9 cellular contexts compared by ENCODE assay signal in genomic region chr4:24988776-24989175, GRCh38. TPM values are rescaled to one million over a fixed set of nuclear protein-coding genes. Genes with fewer than 3 reads are reported as not detected.
DNase-seq lines count a peak whose midpoint lies in the region; ATAC-seq and TF ChIP-seq lines count a peak whose summit lies in the region.
"Had no signal": no experiment of that assay in that cellular context is flagged by ENCODE, and none has a peak within 500 bp of the region (broad histone marks: within the 10 kb centered on the region; RNA-seq: fewer than 3 reads in every experiment).

No MANE protein-coding gene starts in this region.

- H3K36me3 ChIP-seq in Panc1 (ENCODE audit: control insufficient read depth, insufficient read depth, low read length) (no peaks in the 10 kb centered on the region), testis (ENCODE audit: low read depth, missing control alignments) (no peaks in the 10 kb centered on the region)

- H3K9me3 ChIP-seq in Panc1 (ENCODE audit: control insufficient read depth, insufficient read depth, low read depth, low read length) (no peaks in the 10 kb centered on the region), testis (no peaks in the 10 kb centered on the region)

- intact Hi-C loops in Panc1 (cut with micrococcal nuclease; ENCODE audit: unreplicated experiment) = no loop called here
- intact Hi-C loops in testis (cut with DNase I; ENCODE audit: low total_unique reads) = no loop called here

- CTCF ChIA-PET in Panc1 (lab: Charles Lee) = no interaction called here

- H3K4me3 ChIP-seq in Panc1 (ENCODE audit: low read depth in 2 of 2, low read length in 2 of 2) (no peak overlapping the region), testis (no peak overlapping the region)

- BruUV-seq in Panc1 (replicated peaks; lab: Mats Ljungman, UMichigan) = no TSS peak

- DNase-seq in NCI-H748 (lab: John Stamatoyannopoulos, UW; ENCODE audit: unreplicated experiment) (peak; percentile 9), NCI-H748 treated with DMSO at 0.1 percent for 48 hours (lab: John Stamatoyannopoulos, UW) (no peak), Panc1 (ENCODE audit: low read depth, low spot score) (no peak), foreskin melanocyte (peak; percentile 91), testis (peak; percentile 23), GM19240 (ENCODE audit: insufficient read length, low spot score) (no peak)
- DNase-seq: C1 segment of cervical spinal cord had no signal

- in situ Hi-C loops in Panc1 (cut with HindIII; ENCODE audit: low pct_unique_long_range_greater_than_20kb, low sequenced_read_pairs) = no loop called here

- peak; percentile 31 for TF ChIP-seq CTCF in Panc1 (IDR thresholded peaks at IDR 0.05)
- TF ChIP-seq CTCF in testis (IDR thresholded peaks at IDR 0.05) = peak in 2 of 3 experiments; percentile 17 to 27

- H3K27me3 ChIP-seq in Panc1 (ENCODE audit: control insufficient read depth, insufficient read depth, low read length) (no peaks in the 10 kb centered on the region), testis (no peaks in the 10 kb centered on the region)

- POLR2A ChIA-PET in Panc1 (lab: Charles Lee) = no interaction called here

- H3K4me1 ChIP-seq in Panc1 (ENCODE audit: control insufficient read depth, insufficient read depth, low read length) (no peaks in the 10 kb centered on the region), testis (no peaks in the 10 kb centered on the region)

- no peak for TF ChIP-seq POLR2A in testis (IDR thresholded peaks at IDR 0.05)

- ATAC-seq in Panc1 (peak; percentile 78; the same call in 1 of the 2 replicates), HG02884 (IDR thresholded peaks at IDR 0.05; ENCODE audit: unreplicated experiment) (no peak), HG02623 (IDR thresholded peaks at IDR 0.05; ENCODE audit: unreplicated experiment) (no peak)

- H3K27ac ChIP-seq in Panc1 (ENCODE audit: low read length) = no peak overlapping the region
- H3K27ac ChIP-seq in testis = no peak overlapping the region

- 50 to 73% methylated on average over 1 of the region's 1 CpG for WGBS in testis, 2 donors

RNA-seq across cellular contexts. Expression of gene LGI2, which starts 42.0 kb away (rescaled TPM):
- total RNA-seq in Panc1 (2021; ENCODE audit: unreplicated experiment) = not detected
- polyA plus RNA-seq in Panc1 (2012; ENCODE audit: insufficient read length) = not detected
- under 1 TPM; 0.74 to 0.87 TPM for total RNA-seq in testis
- polyA plus RNA-seq in testis (ENCODE audit: insufficient read depth, low read depth, low replicate concordance) = 3.4 TPM

Comparison
In these comparisons a context has a peak if more than half of its experiments do, and no peak if none do; other contexts are left out.
1. DNase-seq: peak in NCI-H748 (single experiment), foreskin melanocyte (single experiment) and testis (single experiment); none in NCI-H748 treated with DMSO at 0.1 percent for 48 hours (single experiment), Panc1 (single experiment) and GM19240 (single experiment).